19 cellular contexts compared by ENCODE assay signal in the genomic region with DNA sequence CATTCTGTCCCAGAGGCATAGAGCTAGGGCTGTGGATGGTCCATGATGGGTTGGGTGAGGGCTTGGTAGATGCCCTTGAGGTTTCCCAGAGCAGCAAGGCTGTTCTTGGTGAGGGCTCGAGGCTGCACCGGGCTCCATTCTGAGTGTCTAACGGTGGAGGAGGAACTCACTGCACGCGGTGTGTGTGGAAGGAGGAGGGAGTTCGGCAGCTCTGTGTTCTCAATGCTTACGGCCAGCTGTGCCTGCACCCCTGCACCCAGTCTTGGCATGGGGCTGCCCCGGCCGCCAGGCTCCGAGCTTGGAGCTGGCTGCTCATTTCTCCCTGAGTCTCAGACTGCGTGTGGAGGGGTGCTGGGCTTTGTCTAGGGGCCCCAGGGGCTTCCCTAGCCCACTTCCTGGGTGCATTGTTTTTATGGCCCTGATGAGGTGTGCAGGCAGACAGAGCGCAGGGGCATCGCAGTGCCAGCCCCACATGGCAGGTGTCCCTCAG.
"Had no signal": no experiment of that assay in that cellular context is flagged by ENCODE, and none has a peak within 500 bp of the region (broad histone marks: within the 10 kb centered on the region; RNA-seq: fewer than 3 reads in every experiment).

No MANE protein-coding gene starts in this region.

- ATAC-seq: activated CD8-positive, alpha-beta T cell treated with anti-CD3 and anti-CD28 coated beads, Interleukin-2, amount 10 ng/mL, durations not matched to agents 7 days and 5 days; activated naive CD8-positive, alpha-beta T cell treated with anti-CD3 and anti-CD28 coated beads, Interleukin-2, amount 50 U/mL, for 24 hours; left lung; naive thymus-derived CD8-positive, alpha-beta T cell had no signal

- DNase-seq: activated CD4-positive, alpha-beta T cell treated with anti-CD3 and anti-CD28 coated beads for 1 hour; activated CD4-positive, alpha-beta T cell treated with anti-CD3 and anti-CD28 coated beads, Interleukin-2, amount 50 U/mL, for 1 hour; activated CD8-positive, alpha-beta T cell treated with anti-CD3 and anti-CD28 coated beads, Interleukin-2, amount 10 ng/mL, durations not matched to agents 7 days and 5 days; activated gamma-delta T cell; activated naive CD4-positive, alpha-beta T cell treated with anti-CD3 and anti-CD28 coated beads, Interleukin-2, amount 50 U/mL, for 16 hours; activated naive CD8-positive, alpha-beta T cell treated with anti-CD3 and anti-CD28 coated beads, Interleukin-2, amount 50 U/mL, for 24 hours; effector CD8-positive, alpha-beta T cell; erythroblast; foreskin fibroblast; immature natural killer cell; kidney glomerular epithelial cell; mammary epithelial cell; naive thymus-derived CD8-positive, alpha-beta T cell; stimulated activated CD4-positive, alpha-beta T cell treated with anti-CD3 and anti-CD28 coated beads, Interleukin-4, amount 100 ng/mL, for 24 hours; T-helper 9 cell; tibial artery; uterus had no signal

- H3K4me1 ChIP-seq: uterus had no signal

- H3K9me3 ChIP-seq: left lung, tibial artery, uterus had no signal

- H3K27me3 ChIP-seq: uterus had no signal

- H3K4me3 ChIP-seq: cardiac muscle cell, left lung, tibial artery, uterus had no signal

- H3K27ac ChIP-seq: cardiac muscle cell, left lung, tibial artery, uterus had no signal

- H3K36me3 ChIP-seq: cardiac muscle cell, left lung, tibial artery, uterus had no signal
